ENCODE assay signal across 1 cellular context in genomic region chr19:19606021-19606420, GRCh38.
TF ChIP-seq lines count a peak whose summit lies in the region.

No MANE protein-coding gene starts in this region.

TF ChIP-seq in HepG2, 621 proteins besides CTCF, POLR2A, EP300 and RAD21:
- TF ChIP-seq ZNF367 (CRISPR knock-in tag; IDR thresholded peaks at IDR 0.05; ENCODE audit: borderline replicate concordance) (no peak), DDIT3 (CRISPR knock-in tag; IDR thresholded peaks at IDR 0.05) (no peak)
